In the genomic region with DNA sequence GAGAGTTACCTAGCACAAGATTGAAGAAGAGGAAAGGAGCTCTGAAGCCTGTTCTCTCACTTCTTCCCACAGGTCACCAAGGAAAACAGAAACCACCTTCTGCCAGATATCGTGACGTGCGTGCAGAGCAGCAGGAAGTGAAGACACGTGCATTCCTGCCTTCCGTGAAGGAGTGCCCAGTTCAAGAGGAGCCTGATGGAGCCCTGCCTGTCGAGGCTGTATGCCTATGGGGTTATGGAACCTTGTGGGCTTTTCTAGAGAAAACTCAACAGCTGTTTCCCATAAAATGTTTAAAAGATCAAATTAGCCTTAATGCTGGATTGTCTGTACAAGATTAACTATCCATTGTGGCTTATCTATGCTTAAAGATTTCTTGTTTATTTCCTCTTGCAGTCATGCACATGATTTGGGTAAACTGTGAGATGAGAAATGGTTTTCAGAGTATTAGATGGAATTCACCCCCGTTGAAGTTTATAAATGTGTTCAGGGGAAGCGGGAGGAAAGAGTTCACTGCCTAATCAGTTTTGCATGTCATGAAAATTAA, we compare ENCODE assay signal across 10 cellular contexts. TPM values are rescaled to one million over a fixed set of nuclear protein-coding genes. Genes with fewer than 3 reads are reported as not detected.
DNase-seq lines count a peak whose midpoint lies in the region; ATAC-seq, FAIRE-seq and TF ChIP-seq lines count a peak whose summit lies in the region.
"Had no signal": no experiment of that assay in that cellular context is flagged by ENCODE, and none has a peak within 500 bp of the region (broad histone marks: within the 10 kb centered on the region; RNA-seq: fewer than 3 reads in every experiment).

No MANE protein-coding gene starts in this region.

- no peak overlapping the region for H2AFZ ChIP-seq in mesenchymal stem cell (ENCODE audit: low read depth, low read length)

- no peak overlapping the region for H2BK15ac ChIP-seq in mesenchymal stem cell (ENCODE audit: low read depth, poor library complexity, severe bottlenecking)

- H2BK5ac ChIP-seq in mesenchymal stem cell (ENCODE audit: low read depth, low read length, poor library complexity, severe bottlenecking): no peak overlapping the region

- no peak overlapping the region for H2BK120ac ChIP-seq in mesenchymal stem cell (ENCODE audit: low read depth, low read length)

- no peak overlapping the region for H3K4ac ChIP-seq in mesenchymal stem cell (ENCODE audit: low read depth in 1 of 2, low read length in 2 of 2)

- H3K27me3 Mint-ChIP-seq in activated T-helper 17 cell treated with anti-CD3 and anti-CD28 coated beads, Interleukin-2, amount 50 U/mL, for 72 hours: no peaks in the 10 kb centered on the region
- H3K27me3 Mint-ChIP-seq in endothelial cell (ENCODE audit: unreplicated experiment): peaks cover 2% of the 10 kb centered on the region
- H3K27me3 Mint-ChIP-seq: brain had no signal

- H3K36me3 Mint-ChIP-seq in activated T-helper 17 cell treated with anti-CD3 and anti-CD28 coated beads, Interleukin-2, amount 50 U/mL, for 72 hours (ENCODE audit: low read depth): peaks cover 39% of the 10 kb centered on the region
- H3K36me3 Mint-ChIP-seq in endothelial cell (ENCODE audit: low read depth, unreplicated experiment): peaks cover 50% of the 10 kb centered on the region

- H3K9ac ChIP-seq in mesenchymal stem cell (ENCODE audit: low read length): no peak overlapping the region
- H3K9ac ChIP-seq: KMS-11 had no signal

- peaks cover 19% of the 10 kb centered on the region for H3K4me1 Mint-ChIP-seq in activated T-helper 17 cell treated with anti-CD3 and anti-CD28 coated beads, Interleukin-2, amount 50 U/mL, for 72 hours
- peaks cover 42% of the 10 kb centered on the region for H3K4me1 Mint-ChIP-seq in endothelial cell (ENCODE audit: unreplicated experiment)

- WGBS in mesenchymal stem cell: 88% methylated on average over 6 of the region's 8 CpGs

- no peak overlapping the region for H3K18ac ChIP-seq in mesenchymal stem cell (ENCODE audit: low read depth in 1 of 2, low read length in 2 of 2)

- no peak overlapping the region for H3K27ac ChIP-seq in mesenchymal stem cell (ENCODE audit: low read length, poor library complexity, severe bottlenecking)
- H3K27ac ChIP-seq: KMS-11 had no signal

- H3K23ac ChIP-seq in mesenchymal stem cell (ENCODE audit: low read length in 2 of 2): no peak overlapping the region

- peaks cover 15% of the 10 kb centered on the region for H3K9me3 ChIP-seq in mesenchymal stem cell (ENCODE audit: control insufficient read depth, low read length)

- peaks cover 6% of the 10 kb centered on the region for H3K79me1 ChIP-seq in mesenchymal stem cell (replicated peaks; ENCODE audit: low read length, poor library complexity, severe bottlenecking)

- peaks cover 12% of the 10 kb centered on the region for H3K4me1 ChIP-seq in mesenchymal stem cell (ENCODE audit: control insufficient read depth, insufficient read depth, low read depth, low read length)

- no peak overlapping the region for H2AK5ac ChIP-seq in mesenchymal stem cell (ENCODE audit: low read length, severe bottlenecking)

- H2BK12ac ChIP-seq in mesenchymal stem cell (ENCODE audit: low read length in 2 of 2): no peak overlapping the region

- FAIRE-seq in D721Med (lab: Jason Lieb, UNC): peak; percentile 81

- H3K4me3 Mint-ChIP-seq in activated T-helper 17 cell treated with anti-CD3 and anti-CD28 coated beads, Interleukin-2, amount 50 U/mL, for 72 hours: peak overlapping the region; percentile 68
- H3K4me3 Mint-ChIP-seq in endothelial cell (ENCODE audit: unreplicated experiment): no peak overlapping the region
- H3K4me3 Mint-ChIP-seq: brain had no signal

- H3K4me2 ChIP-seq in mesenchymal stem cell (ENCODE audit: low read length, poor library complexity, severe bottlenecking): no peak overlapping the region
- H3K4me2 ChIP-seq: KMS-11 had no signal

- peaks cover 8% of the 10 kb centered on the region for H3K9me3 Mint-ChIP-seq in activated T-helper 17 cell treated with anti-CD3 and anti-CD28 coated beads, Interleukin-2, amount 50 U/mL, for 72 hours
- H3K9me3 Mint-ChIP-seq in endothelial cell (ENCODE audit: unreplicated experiment): no peaks in the 10 kb centered on the region

- H3K4me3 ChIP-seq in mesenchymal stem cell (ENCODE audit: insufficient read depth in 1 of 2, low read depth in 1 of 2, low read length in 2 of 2): no peak overlapping the region

- DNase-seq in D721Med (ENCODE audit: insufficient read length, low spot score) (no peak), mesenchymal stem cell (peak; percentile 25), endothelial cell (ENCODE audit: low spot score) (no peak), hippocampal formation (lab: John Stamatoyannopoulos, UW) (no peak)

- no peak overlapping the region for H3K14ac ChIP-seq in mesenchymal stem cell (ENCODE audit: low read length in 2 of 2)

- no peak overlapping the region for H4K91ac ChIP-seq in mesenchymal stem cell (ENCODE audit: low read length)

- H3K36me3 ChIP-seq in mesenchymal stem cell (ENCODE audit: control insufficient read depth in 1 of 2, insufficient read depth in 2 of 2, low read depth in 1 of 2, low read length in 2 of 2): peaks cover 31 to 40% of the 10 kb centered on the region in 2 experiments

- TF ChIP-seq CTCF in D721Med (IDR thresholded peaks at IDR 0.05; ENCODE audit: insufficient read depth, missing control alignments) (no peak), endothelial cell (IDR thresholded peaks at IDR 0.05; ENCODE audit: unreplicated experiment) (no peak)

- H3K27me3 ChIP-seq in mesenchymal stem cell (ENCODE audit: control insufficient read depth in 1 of 2, insufficient read depth in 1 of 2, low read length in 2 of 2): no peaks in the 10 kb centered on the region

- peak overlapping the region; percentile 74 for H3K27ac Mint-ChIP-seq in activated T-helper 17 cell treated with anti-CD3 and anti-CD28 coated beads, Interleukin-2, amount 50 U/mL, for 72 hours
- H3K27ac Mint-ChIP-seq in endothelial cell (ENCODE audit: unreplicated experiment): no peak overlapping the region
- H3K27ac Mint-ChIP-seq: brain had no signal

- ATAC-seq in GM21423 (IDR thresholded peaks at IDR 0.05; ENCODE audit: unreplicated experiment): peak; percentile 57
- ATAC-seq in activated T-helper 17 cell treated with anti-CD3 and anti-CD28 coated beads, Interleukin-2, amount 50 U/mL, for 72 hours (replicated peaks): peak; percentile 74
- ATAC-seq in HG02938 (IDR thresholded peaks at IDR 0.05; ENCODE audit: unreplicated experiment): no peak
- ATAC-seq in HG03442 (IDR thresholded peaks at IDR 0.05; ENCODE audit: unreplicated experiment): no peak

- no peak overlapping the region for H4K8ac ChIP-seq in mesenchymal stem cell (ENCODE audit: low read length)

RNA-seq across cellular contexts. Expression of a gene that starts 27.8 kb away (rescaled TPM):
- total RNA-seq in activated T-helper 17 cell treated with anti-CD3 and anti-CD28 coated beads, Interleukin-2, amount 50 U/mL, for 72 hours: 10 to 100 TPM; 40.9 to 53.0 TPM
- 33.9 TPM for polyA plus RNA-seq in mesenchymal stem cell (2013, experiment 1 of 2)
- 34.1 TPM for polyA plus RNA-seq in mesenchymal stem cell (2013, experiment 2 of 2)
- 57.1 TPM for total RNA-seq in endothelial cell (ENCODE audit: unreplicated experiment)

Comparison
In these comparisons a context has a peak if more than half of its experiments do, and no peak if none do; other contexts are left out.
1. ATAC-seq: peak in GM21423 (single experiment) and activated T-helper 17 cell treated with anti-CD3 and anti-CD28 coated beads, Interleukin-2, amount 50 U/mL, for 72 hours (single experiment); none in HG02938 (single experiment) and HG03442 (single experiment).